11 cellular contexts compared by ENCODE assay signal in the genomic region with DNA sequence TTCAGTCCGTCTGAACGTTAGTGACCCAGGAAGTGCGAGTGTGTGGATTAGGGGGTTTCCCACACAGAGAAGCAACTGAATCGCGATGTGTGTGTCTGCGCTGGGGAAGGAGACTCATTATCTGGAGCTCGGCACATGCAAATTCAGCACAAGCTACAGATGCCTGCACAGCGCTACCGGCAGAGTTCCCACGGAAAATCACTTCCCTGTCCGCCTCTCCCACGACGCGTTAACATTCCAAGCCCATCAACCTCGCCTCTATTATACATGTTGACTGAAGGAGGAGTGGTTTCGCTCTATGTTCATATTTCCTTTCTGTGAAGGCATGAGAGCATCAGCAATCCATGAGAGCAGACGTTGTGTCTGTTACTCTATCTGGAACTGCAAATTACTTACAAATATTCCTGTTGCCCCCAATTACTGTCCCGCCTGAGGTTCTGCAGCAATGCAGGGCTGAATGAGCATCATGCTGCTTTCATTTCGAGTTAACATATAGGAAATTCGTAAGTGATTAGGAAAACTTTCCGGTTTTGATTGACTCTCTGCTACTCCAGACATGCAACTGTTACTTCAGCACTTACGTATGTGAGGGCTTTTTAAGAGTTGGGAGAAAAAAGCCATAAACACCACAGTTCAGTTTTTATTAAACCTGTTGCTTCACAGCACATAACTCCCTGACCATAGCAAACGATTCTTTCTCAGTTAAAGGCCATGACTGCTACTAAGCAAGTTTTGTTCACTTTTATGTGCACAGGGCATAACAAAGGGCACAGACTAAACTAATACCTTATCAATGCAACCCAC. TPM values are rescaled to one million over a fixed set of nuclear protein-coding genes. Genes with fewer than 3 reads are reported as not detected.
A peak's percentile ranks its signal among the peaks of the same experiment; 100 is the strongest.
DNase-seq lines count a peak whose midpoint lies in the region; ATAC-seq and TF ChIP-seq lines count a peak whose summit lies in the region.
"Had no signal": no experiment of that assay in that cellular context is flagged by ENCODE, and none has a peak within 500 bp of the region (broad histone marks: within the 10 kb centered on the region; RNA-seq: fewer than 3 reads in every experiment).

No MANE protein-coding gene starts in this region.

- H3K4me3 ChIP-seq in cardiac muscle cell (no peak overlapping the region), right atrium auricular region (peak overlapping the region in 1 of 2 donors; percentile 28), epithelial cell of esophagus (ENCODE audit: low read length) (peak overlapping the region; percentile 11), mucosa of stomach (ENCODE audit: low read length) (peak overlapping the region; percentile 23), aorta (ENCODE audit: low read length in 2 of 2) (peak overlapping the region; percentile 11 to 52)

- H3K27me3 Mint-ChIP-seq in activated CD8-positive, alpha-beta T cell treated with anti-CD3 and anti-CD28 coated beads, Interleukin-2, amount 10 ng/mL, durations not matched to agents 7 days and 5 days (ENCODE audit: low read depth) = no peaks in the 10 kb centered on the region

- H3K36me3 ChIP-seq in cardiac muscle cell (no peaks in the 10 kb centered on the region), right atrium auricular region (no peaks in the 10 kb centered on the region), mucosa of stomach (ENCODE audit: control insufficient read depth, insufficient read depth, low read length) (no peaks in the 10 kb centered on the region), aorta (ENCODE audit: control insufficient read depth in 1 of 2, insufficient read depth in 2 of 2, low read length in 1 of 2) (no peaks in the 10 kb centered on the region)

- peak; percentile 13 for ATAC-seq in aorta (ENCODE audit: low FRiP score)
- no peak for ATAC-seq in activated CD8-positive, alpha-beta T cell treated with anti-CD3 and anti-CD28 coated beads, Interleukin-2, amount 10 ng/mL, durations not matched to agents 7 days and 5 days
- no peak for ATAC-seq in stimulated activated naive CD8-positive, alpha-beta T cell treated with anti-CD3 and anti-CD28 coated beads, Interleukin-15, Interleukin-2, amounts not matched to agents 100 U/mL and 50 U/mL, for 24 hours

- intact Hi-C loops in aorta (cut with DNase I) = no loop called here

- TF ChIP-seq CTCF in cardiac muscle cell (IDR thresholded peaks at IDR 0.05; ENCODE audit: low read depth, low read length) = no peak
- no peak for TF ChIP-seq CTCF in right atrium auricular region (IDR thresholded peaks at IDR 0.05)
- no peak for TF ChIP-seq CTCF in epithelial cell of esophagus (IDR thresholded peaks at IDR 0.05; ENCODE audit: insufficient read depth, low read depth, low read length, missing control alignments)

- no peak overlapping the region for H3K27ac ChIP-seq in cardiac muscle cell
- no peak overlapping the region for H3K27ac ChIP-seq in right atrium auricular region
- no peak overlapping the region for H3K27ac ChIP-seq in aorta (ENCODE audit: low read depth in 1 of 2, low read length in 2 of 2)
- H3K27ac ChIP-seq: skin epidermis had no signal

- no peaks in the 10 kb centered on the region for H3K27me3 ChIP-seq in cardiac muscle cell
- H3K27me3 ChIP-seq in right atrium auricular region = no peaks in the 10 kb centered on the region
- no peaks in the 10 kb centered on the region for H3K27me3 ChIP-seq in mucosa of stomach (ENCODE audit: control insufficient read depth, insufficient read depth, low read length)
- H3K27me3 ChIP-seq in aorta (ENCODE audit: control insufficient read depth in 1 of 2, insufficient read depth in 2 of 2, low read length in 1 of 2) = no peaks in the 10 kb centered on the region

- no peak overlapping the region for H3K27ac Mint-ChIP-seq in activated CD8-positive, alpha-beta T cell treated with anti-CD3 and anti-CD28 coated beads, Interleukin-2, amount 10 ng/mL, durations not matched to agents 7 days and 5 days
- H3K27ac Mint-ChIP-seq: activated CD4-positive, alpha-beta memory T cell treated with anti-CD3 and anti-CD28 coated beads for 36 hours had no signal

- H3K36me3 Mint-ChIP-seq in activated CD8-positive, alpha-beta T cell treated with anti-CD3 and anti-CD28 coated beads, Interleukin-2, amount 10 ng/mL, durations not matched to agents 7 days and 5 days (ENCODE audit: low read depth) = no peaks in the 10 kb centered on the region
- H3K36me3 Mint-ChIP-seq: activated CD4-positive, alpha-beta memory T cell treated with anti-CD3 and anti-CD28 coated beads for 36 hours had no signal

- no peaks in the 10 kb centered on the region for H3K4me1 Mint-ChIP-seq in activated CD8-positive, alpha-beta T cell treated with anti-CD3 and anti-CD28 coated beads, Interleukin-2, amount 10 ng/mL, durations not matched to agents 7 days and 5 days (ENCODE audit: low read depth)

- peak overlapping the region; percentile 11 for H3K9ac ChIP-seq in mucosa of stomach (ENCODE audit: low read length)

- DNase-seq in cardiac muscle cell (ENCODE audit: low read depth in 1 of 2, low spot score in 1 of 2) (peak; percentile 32 to 79), right atrium auricular region (ENCODE audit: low spot score) (no peak), epithelial cell of esophagus (ENCODE audit: low read depth) (peak; percentile 62), aorta (no peak), T-helper 9 cell (no peak)
- no peak for DNase-seq in activated CD8-positive, alpha-beta T cell treated with anti-CD3 and anti-CD28 coated beads, Interleukin-2, amount 10 ng/mL, durations not matched to agents 7 days and 5 days
- DNase-seq in stimulated activated naive CD8-positive, alpha-beta T cell treated with anti-CD3 and anti-CD28 coated beads, Interleukin-15, Interleukin-2, amounts not matched to agents 100 U/mL and 50 U/mL, for 24 hours = no peak
- DNase-seq: activated CD4-positive, alpha-beta memory T cell treated with anti-CD3 and anti-CD28 coated beads for 36 hours; NCI-H1105 treated with DMSO at 0.1 percent for 48 hours had no signal

- no peaks in the 10 kb centered on the region for H3K9me3 Mint-ChIP-seq in activated CD8-positive, alpha-beta T cell treated with anti-CD3 and anti-CD28 coated beads, Interleukin-2, amount 10 ng/mL, durations not matched to agents 7 days and 5 days (ENCODE audit: insufficient read depth)
- H3K9me3 Mint-ChIP-seq: activated CD4-positive, alpha-beta memory T cell treated with anti-CD3 and anti-CD28 coated beads for 36 hours had no signal

- WGBS in aorta, 2 donors = 9 to 11% methylated on average over 23 of the region's 23 CpGs

- H3K9me3 ChIP-seq in cardiac muscle cell (ENCODE audit: low read depth) (no peaks in the 10 kb centered on the region), right atrium auricular region (no peaks in the 10 kb centered on the region), mucosa of stomach (ENCODE audit: control insufficient read depth, low read length) (no peaks in the 10 kb centered on the region), aorta (ENCODE audit: control insufficient read depth, low read length) (no peaks in the 10 kb centered on the region)

- CTCF ChIA-PET in activated CD8-positive, alpha-beta T cell treated with anti-CD3 and anti-CD28 coated beads, Interleukin-2, amount 10 ng/mL, durations not matched to agents 7 days and 5 days (lab: Charles Lee) = no interaction called here

- H3K4me1 ChIP-seq in cardiac muscle cell (ENCODE audit: low read depth) = no peaks in the 10 kb centered on the region
- no peaks in the 10 kb centered on the region for H3K4me1 ChIP-seq in right atrium auricular region
- H3K4me1 ChIP-seq in mucosa of stomach (ENCODE audit: control insufficient read depth, insufficient read depth, low read length) = peaks cover 19% of the 10 kb centered on the region
- H3K4me1 ChIP-seq in aorta (ENCODE audit: control insufficient read depth in 1 of 2, insufficient read depth in 2 of 2, low read length in 2 of 2) = no peaks in the 10 kb centered on the region

- POLR2A ChIA-PET in activated CD8-positive, alpha-beta T cell treated with anti-CD3 and anti-CD28 coated beads, Interleukin-2, amount 10 ng/mL, durations not matched to agents 7 days and 5 days (lab: Charles Lee) = no interaction called here

- no peak overlapping the region for H3K4me3 Mint-ChIP-seq in activated CD8-positive, alpha-beta T cell treated with anti-CD3 and anti-CD28 coated beads, Interleukin-2, amount 10 ng/mL, durations not matched to agents 7 days and 5 days
- H3K4me3 Mint-ChIP-seq: activated CD4-positive, alpha-beta memory T cell treated with anti-CD3 and anti-CD28 coated beads for 36 hours had no signal

RNA-seq across cellular contexts. Expression of a gene that starts 15.0 kb away (rescaled TPM):
- total RNA-seq in cardiac muscle cell = 0.60 TPM in 1 of 2 replicates, not detected in the other
- 0.10 TPM in 1 of 2 replicates, not detected in the other for polyA plus RNA-seq in cardiac muscle cell
- total RNA-seq in right atrium auricular region = not detected
- total RNA-seq in aorta = not detected
- polyA plus RNA-seq in aorta = not detected
- total RNA-seq in activated CD8-positive, alpha-beta T cell treated with anti-CD3 and anti-CD28 coated beads, Interleukin-2, amount 10 ng/mL, durations not matched to agents 7 days and 5 days = not detected
- total RNA-seq: activated CD4-positive, alpha-beta memory T cell treated with anti-CD3 and anti-CD28 coated beads for 36 hours had no signal

Comparison
In these comparisons a context has a peak if more than half of its experiments do, and no peak if none do; other contexts are left out.
1. DNase-seq: peak in cardiac muscle cell (2 of 2) and epithelial cell of esophagus (single experiment); none in right atrium auricular region (single experiment), aorta (0 of 2), activated CD8-positive, alpha-beta T cell treated with anti-CD3 and anti-CD28 coated beads, Interleukin-2, amount 10 ng/mL, durations not matched to agents 7 days and 5 days (single experiment), T-helper 9 cell (single experiment) and stimulated activated naive CD8-positive, alpha-beta T cell treated with anti-CD3 and anti-CD28 coated beads, Interleukin-15, Interleukin-2, amounts not matched to agents 100 U/mL and 50 U/mL, for 24 hours (single experiment).